Comparison of ENCODE assay signal across 4 cellular contexts in genomic region chr16:9441021-9441420, GRCh38.
TF ChIP-seq lines count a peak whose summit lies in the region.

No MANE protein-coding gene starts in this region.

TF ChIP-seq in A549, 52 proteins besides CTCF, POLR2A, EP300 and RAD21:
- TF ChIP-seq MAZ (IDR thresholded peaks at IDR 0.05; ENCODE audit: borderline replicate concordance, low read depth, low read length) (no peak), MAFK (IDR thresholded peaks at IDR 0.05; ENCODE audit: partially characterized antibody) (peak; percentile 31), HMGXB4 (CRISPR knock-in tag; IDR thresholded peaks at IDR 0.05; ENCODE audit: borderline replicate concordance) (no peak), MYC (IDR thresholded peaks at IDR 0.05; ENCODE audit: borderline replicate concordance, low read length) (no peak)

TF ChIP-seq in GM23338, 12 proteins besides CTCF, POLR2A, EP300 and RAD21 (continues in another document):
- no peak for TF ChIP-seq EZH2phosphoT487 (IDR thresholded peaks at IDR 0.05; ENCODE audit: unreplicated experiment)
- TF ChIP-seq ZNF331 (CRISPR knock-in tag; IDR thresholded peaks at IDR 0.05; ENCODE audit: low read depth) = no peak
- no peak for TF ChIP-seq ZNF462 (CRISPR knock-in tag; IDR thresholded peaks at IDR 0.05)
- TF ChIP-seq NANOG (IDR thresholded peaks at IDR 0.05; ENCODE audit: borderline replicate concordance) = no peak
- no peak for TF ChIP-seq EZH2 (IDR thresholded peaks at IDR 0.05; ENCODE audit: low read depth, unreplicated experiment)
- no peak for TF ChIP-seq ZNF114 (CRISPR knock-in tag; IDR thresholded peaks at IDR 0.05)

TF ChIP-seq in K562, 482 proteins besides CTCF, POLR2A, EP300 and RAD21:
- TF ChIP-seq MXD1 (CRISPR knock-in tag; IDR thresholded peaks at IDR 0.05; ENCODE audit: borderline replicate concordance, poor library complexity, severe bottlenecking) (no peak), C11orf30 (IDR thresholded peaks at IDR 0.05; ENCODE audit: low read depth) (peak; percentile 10; the same call in 1 of the 2 replicates), PKNOX1 (IDR thresholded peaks at IDR 0.05) (peak; percentile 88), NR3C1 (CRISPR knock-in tag; IDR thresholded peaks at IDR 0.05) (no peak), SMAD3 (CRISPR knock-in tag; conservative IDR thresholded peaks at IDR 0.05) (no peak), ZHX1 (conservative IDR thresholded peaks at IDR 0.05; ENCODE audit: low read length) (no peak), ZNF316 (IDR thresholded peaks at IDR 0.05) (0 out of 2 replicates have a peak, but pooled peaks have one; percentile 12), TBP (optimal IDR thresholded peaks at IDR 0.05; ENCODE audit: low read depth, low read length) (no peak), SRSF1 (IDR thresholded peaks at IDR 0.05; ENCODE audit: low read depth, low read length) (no peak), ZNF695 (CRISPR knock-in tag; IDR thresholded peaks at IDR 0.05) (no peak)

TF ChIP-seq in HepG2, 621 proteins besides CTCF, POLR2A, EP300 and RAD21:
- TF ChIP-seq MAFK (conservative IDR thresholded peaks at IDR 0.05 in 1 of 2, IDR thresholded peaks at IDR 0.05 in 1 of 2; ENCODE audit: low read length in 2 of 2) (peak; percentile 46 to 68; a peak in 3 of 4 replicates), HINFP (CRISPR knock-in tag; IDR thresholded peaks at IDR 0.05; ENCODE audit: low read depth) (no peak), USF2 (IDR thresholded peaks at IDR 0.05; ENCODE audit: low read depth, low read length) (no peak), USF2 (CRISPR knock-in tag; IDR thresholded peaks at IDR 0.05; ENCODE audit: borderline replicate concordance) (no peak), EHMT2 (IDR thresholded peaks at IDR 0.05; ENCODE audit: borderline replicate concordance, low read depth, low read length) (no peak), ZBTB21 (CRISPR knock-in tag; IDR thresholded peaks at IDR 0.05) (0 out of 2 replicates have a peak, but pooled peaks have one; percentile 18), IRF9 (CRISPR knock-in tag; IDR thresholded peaks at IDR 0.05; ENCODE audit: borderline replicate concordance) (no peak), MAFF (IDR thresholded peaks at IDR 0.05; ENCODE audit: low read depth, low read length) (peak; percentile 41; the same call in 1 of the 2 replicates), KLF9 (CRISPR knock-in tag; IDR thresholded peaks at IDR 0.05; ENCODE audit: low read depth) (no peak), ZNF816 (CRISPR knock-in tag; IDR thresholded peaks at IDR 0.05; ENCODE audit: borderline replicate concordance) (no peak), CREBL2 (CRISPR knock-in tag; IDR thresholded peaks at IDR 0.05; ENCODE audit: borderline replicate concordance) (no peak), HDAC6 (IDR thresholded peaks at IDR 0.05; ENCODE audit: low read depth, low read length) (no peak), DZIP1 (CRISPR knock-in tag; IDR thresholded peaks at IDR 0.05) (no peak)
